8 cellular contexts compared by ENCODE assay signal in the genomic region with DNA sequence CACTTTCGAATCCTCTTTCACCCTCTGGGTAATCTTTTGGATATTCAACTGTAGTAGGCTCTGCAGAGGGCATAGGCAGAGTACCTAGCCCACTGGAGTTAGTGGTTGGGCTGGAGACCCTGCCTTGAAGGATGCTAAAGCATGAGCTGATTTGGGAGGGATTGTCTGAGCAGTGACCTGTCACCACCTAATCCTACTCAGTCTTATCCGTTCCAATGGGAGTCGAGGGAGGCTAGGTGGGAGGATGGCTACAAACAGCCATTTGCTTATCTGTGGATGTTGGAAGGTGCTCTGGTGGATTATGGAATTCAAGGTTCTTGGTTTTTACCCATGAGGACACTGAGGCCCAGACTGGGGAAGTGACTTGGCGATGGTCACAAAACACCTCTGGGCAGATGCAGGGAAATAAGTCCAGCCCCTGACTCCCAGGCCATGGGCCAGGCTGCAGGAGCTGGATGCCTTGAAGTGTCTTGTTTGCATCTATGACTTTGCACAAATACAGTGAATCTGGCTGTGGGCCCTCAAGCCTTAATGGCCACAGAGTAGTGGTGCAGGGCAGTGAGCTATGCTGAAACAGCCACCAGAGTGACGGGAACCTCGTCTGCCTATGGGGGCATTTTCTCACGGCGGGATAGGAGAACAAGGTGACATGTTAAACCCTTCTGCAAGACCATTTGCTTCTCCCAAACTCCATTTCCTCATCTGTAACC. TPM values are rescaled to one million over a fixed set of nuclear protein-coding genes. Genes with fewer than 3 reads are reported as not detected.
DNase-seq lines count a peak whose midpoint lies in the region; ATAC-seq, FAIRE-seq and TF ChIP-seq lines count a peak whose summit lies in the region.

No MANE protein-coding gene starts in this region.

- no peaks in the 10 kb centered on the region for H3F3A ChIP-seq in PC-3 (ENCODE audit: low read length, unreplicated experiment)

- no peak overlapping the region for H2BK120ac ChIP-seq in H1 (replicated peaks; ENCODE audit: low read depth, low read length)

- no peak for TF ChIP-seq RAD21 in H1 (IDR thresholded peaks at IDR 0.05 in 1 of 2, conservative IDR thresholded peaks at IDR 0.05 in 1 of 2; ENCODE audit: low read depth in 2 of 2, low read length in 2 of 2)

- no peaks in the 10 kb centered on the region for H3K9me3 Mint-ChIP-seq in Caco-2 (ENCODE audit: unreplicated experiment)

- H3K9me2 ChIP-seq in PC-3 (replicated peaks; ENCODE audit: low read length) = no peaks in the 10 kb centered on the region

- no peak for FAIRE-seq in H1 (lab: Jason Lieb, UNC)
- no peak for FAIRE-seq in pancreas (lab: Jason Lieb, UNC)

- no peaks in the 10 kb centered on the region for H4K20me1 ChIP-seq in PC-3 (ENCODE audit: low read length)
- H4K20me1 ChIP-seq in H1 (replicated peaks in 1 of 2; ENCODE audit: control insufficient read depth in 1 of 2, insufficient read depth in 2 of 2, low read length in 2 of 2) = peaks cover 15 to 19% of the 10 kb centered on the region in 2 experiments

- H3K9me3 ChIP-seq in Caco-2 (no peaks in the 10 kb centered on the region), PC-3 (ENCODE audit: low read length) (no peaks in the 10 kb centered on the region), H1 (ENCODE audit: insufficient read depth in 2 of 2, low read depth in 1 of 2, low read length in 1 of 2) (no peaks in the 10 kb centered on the region), pancreas (no peaks in the 10 kb centered on the region)

- POLR2A ChIA-PET in Caco-2 (lab: Charles Lee) = interaction anchor here (1.4 to 1.8 kb wide), 2 partner anchors 22 to 214 kb away, joined by 6 to 7 read pairs; partner anchors contain the start of gene DDX55
- POLR2A ChIA-PET in PC-3 (lab: Charles Lee; ENCODE audit: unreplicated experiment) = no interaction called here
- POLR2A ChIA-PET in H1 (lab: Charles Lee; ENCODE audit: partially characterized antibody) = interaction anchor here (0.6 to 6.2 kb wide), 6 partner anchors 24 to 196 kb away, joined by 3 to 69 read pairs (median 4); partner anchors contain the start of genes MPHOSPH9, SBNO1 and TMED2

- H3K27ac ChIP-seq in PC-3 (ENCODE audit: low read length) (peak overlapping the region; percentile 41; the same call in 1 of the 2 replicates), H1 (ENCODE audit: low read depth, low read length) (no peak overlapping the region), pancreas (peak overlapping the region; percentile 59 to 89 (median 80))

- no peak overlapping the region for H4K5ac ChIP-seq in H1 (ENCODE audit: insufficient read length, low read depth, low read length)

- in situ Hi-C loops in GM13977 (cut with MboI; ENCODE audit: low pct_unique_long_range_greater_than_20kb, low sequenced_read_pairs, unreplicated experiment) = no loop called here

- H3K9ac ChIP-seq in PC-3 (ENCODE audit: low read length) = 0 out of 2 replicates have a peak overlapping the region, but pooled peaks have one; percentile 34
- H3K9ac ChIP-seq in H1 (replicated peaks in 1 of 4; ENCODE audit: extremely low read depth in 1 of 4, low read depth in 3 of 4, low read length in 3 of 4) = no peak overlapping the region

- H3K79me2 ChIP-seq in PC-3 (ENCODE audit: low read length) (peaks cover 73% of the 10 kb centered on the region), H1 (ENCODE audit: control insufficient read depth in 1 of 2, insufficient read depth in 2 of 2, low read length in 2 of 2) (no peaks in the 10 kb centered on the region; a peak in 1 of 4 replicates)

- H3K27me3 Mint-ChIP-seq in Caco-2 (ENCODE audit: insufficient read depth, unreplicated experiment) = no peaks in the 10 kb centered on the region

- peaks cover 52% of the 10 kb centered on the region for H3K36me3 Mint-ChIP-seq in Caco-2 (ENCODE audit: insufficient read depth, unreplicated experiment)

- no peak overlapping the region for H3K23ac ChIP-seq in H1 (ENCODE audit: insufficient read length)

- no peak overlapping the region for H4K91ac ChIP-seq in H1 (replicated peaks; ENCODE audit: insufficient read length, low read length)

- H3K27ac Mint-ChIP-seq in Caco-2 (ENCODE audit: unreplicated experiment) = peak overlapping the region; percentile 66

- no peak overlapping the region for H2AK5ac ChIP-seq in H1 (ENCODE audit: low read depth, low read length)

- H3K4me1 Mint-ChIP-seq in Caco-2 (ENCODE audit: low read depth, unreplicated experiment) = peaks cover 21% of the 10 kb centered on the region

- H4K8ac ChIP-seq in H1 (ENCODE audit: extremely low read depth, insufficient read depth, low read length) = no peak overlapping the region

- H3K4me2 ChIP-seq in PC-3 (ENCODE audit: low read length) (peak overlapping the region; percentile 96), H1 (ENCODE audit: insufficient read depth in 1 of 2, low read depth in 2 of 2, low read length in 2 of 2) (peak overlapping the region; percentile 74 to 89)

- CTCF ChIA-PET in Caco-2 (lab: Charles Lee) = no interaction called here
- CTCF ChIA-PET in PC-3 (lab: Charles Lee) = no interaction called here
- CTCF ChIA-PET in H1 (lab: Charles Lee; ENCODE audit: partially characterized antibody) = interaction anchor here (1.6 kb wide), 1 partner anchor 22 kb away, joined by 5 read pairs; no protein-coding TSS in a partner anchor

- peak overlapping the region; percentile 88 for H3K4me3 ChIP-seq in Caco-2 (ENCODE audit: low read depth, low read length)
- H3K4me3 ChIP-seq in PC-3 (ENCODE audit: low read length) = peak overlapping the region; percentile 83
- H3K4me3 ChIP-seq in H1 (ENCODE audit: extremely low read depth in 1 of 4, insufficient read depth in 2 of 4, low read depth in 3 of 4, low read length in 4 of 4) = peak overlapping the region; percentile 27 to 67 (median 38); a peak in 5 of 8 replicates
- H3K4me3 ChIP-seq in pancreas = peak overlapping the region in 2 of 4 donors; percentile 61 to 68

- TF ChIP-seq EP300 in H1 (IDR thresholded peaks at IDR 0.05; ENCODE audit: borderline replicate concordance in 1 of 2, low read depth in 2 of 2, low read length in 2 of 2) = no peak

- H3K4me3 Mint-ChIP-seq in Caco-2 (ENCODE audit: unreplicated experiment) = peak overlapping the region; percentile 75

- H3K36me3 ChIP-seq in Caco-2 (ENCODE audit: control insufficient read depth, insufficient read depth, low read length) = peaks cover 2% of the 10 kb centered on the region; the same call in 1 of the 2 replicates
- peaks cover 20% of the 10 kb centered on the region; the same call in 1 of the 2 replicates for H3K36me3 ChIP-seq in PC-3 (ENCODE audit: low read depth, low read length)
- peaks cover 0 to 12% (median 4%) of the 10 kb centered on the region in 4 experiments; a peak in 4 of 8 replicates for H3K36me3 ChIP-seq in H1 (ENCODE audit: control insufficient read depth in 2 of 4, insufficient read depth in 4 of 4, low read length in 3 of 4)
- H3K36me3 ChIP-seq in pancreas = peaks cover 0 to 2% (median 0%) of the 10 kb centered on the region in 3 donors

- peaks cover 4% of the 10 kb centered on the region; the same call in 1 of the 2 replicates for H3K4me1 ChIP-seq in Caco-2
- peaks cover 27% of the 10 kb centered on the region for H3K4me1 ChIP-seq in PC-3 (ENCODE audit: insufficient read depth, low read length)
- peaks cover 0 to 8% (median 4%) of the 10 kb centered on the region in 4 experiments; a peak in 4 of 7 replicates for H3K4me1 ChIP-seq in H1 (replicated peaks in 1 of 4; ENCODE audit: control insufficient read depth in 3 of 4, insufficient read depth in 4 of 4, low read length in 3 of 4)
- peaks cover 0 to 20% (median 8%) of the 10 kb centered on the region in 3 donors for H3K4me1 ChIP-seq in pancreas

- no peak overlapping the region for H2BK15ac ChIP-seq in H1 (ENCODE audit: low read length)

- no peak overlapping the region for H2BK12ac ChIP-seq in H1 (ENCODE audit: low read depth, low read length)

- no peak overlapping the region for H3K18ac ChIP-seq in H1 (ENCODE audit: extremely low read depth, low read length)

- DNase-seq in Caco-2 = no peak
- no peak for DNase-seq in PC-3
- DNase-seq in H1 (ENCODE audit: low read depth in 1 of 2, low spot score in 2 of 2) = no peak
- DNase-seq in pancreas = no peak
- DNase-seq in GM13977 (ENCODE audit: low spot score) = no peak
- DNase-seq in hippocampal formation (lab: John Stamatoyannopoulos, UW) = no peak
- DNase-seq in head of caudate nucleus = no peak
- no peak for DNase-seq in posterior vena cava (ENCODE audit: low spot score)

- H2BK20ac ChIP-seq in H1 (ENCODE audit: low read length) = no peak overlapping the region

- H3K27me3 ChIP-seq in Caco-2 (replicated peaks; ENCODE audit: control insufficient read depth, insufficient read depth, low read length) (no peaks in the 10 kb centered on the region), PC-3 (ENCODE audit: low read length) (no peaks in the 10 kb centered on the region), H1 (replicated peaks in 1 of 4; ENCODE audit: control insufficient read depth in 3 of 4, extremely low read depth in 1 of 4, insufficient read depth in 3 of 4, low read length in 3 of 4) (peaks cover 1 to 33% (median 28%) of the 10 kb centered on the region in 4 experiments), pancreas (no peaks in the 10 kb centered on the region)

- TSS peak; percentile 5 for BruUV-seq in Caco-2 (replicated peaks; lab: Mats Ljungman, UMichigan)
- no TSS peak for BruUV-seq in PC-3 (replicated peaks; lab: Mats Ljungman, UMichigan)

- H3K14ac ChIP-seq in H1 (ENCODE audit: insufficient read length) = no peak overlapping the region

- peaks cover 14% of the 10 kb centered on the region for H3K23me2 ChIP-seq in H1 (ENCODE audit: low read depth, low read length)

- H2BK5ac ChIP-seq in H1 (ENCODE audit: low read depth, low read length) = no peak overlapping the region

- TF ChIP-seq POLR2A in H1 (IDR thresholded peaks at IDR 0.05; ENCODE audit: control extremely low read depth in 1 of 2, low read depth in 2 of 2, low read length in 2 of 2) = no peak

- peak overlapping the region; percentile 90; the same call in 1 of the 2 replicates for H2AFZ ChIP-seq in PC-3 (ENCODE audit: low read length)
- H2AFZ ChIP-seq in H1 (ENCODE audit: low read length) = no peak overlapping the region

- no peak for ATAC-seq in PC-3
- ATAC-seq in pancreas = no peak

- H3K4ac ChIP-seq in H1 (replicated peaks; ENCODE audit: insufficient read length, low read depth, low read length) = no peak overlapping the region

- intact Hi-C loops in Caco-2 (cut with micrococcal nuclease; ENCODE audit: unreplicated experiment) (loop anchor here (1.0 kb wide), 1 partner anchor 23 kb away; the partner anchor contains the start of gene SBNO1), PC-3 (cut with micrococcal nuclease) (no loop called here), pancreas (cut with DNase I) (no loop called here), head of caudate nucleus (cut with DNase I) (loop anchor here (2.0 to 5.0 kb wide), 2 partner anchors 23 to 195 kb away; partner anchors contain the start of genes SBNO1 and TMED2), posterior vena cava (cut with DNase I) (loop anchor here in 1 of 2 donors (10.0 kb wide), 1 partner anchor 47 kb away; the partner anchor contains the start of gene RILPL2)

- no peaks in the 10 kb centered on the region for H3K79me1 ChIP-seq in H1 (ENCODE audit: low read depth, low read length)

- TF ChIP-seq CTCF in Caco-2 (IDR thresholded peaks at IDR 0.05; ENCODE audit: insufficient read depth in 1 of 2, low read depth in 1 of 2, low read length in 1 of 2, severe bottlenecking in 1 of 2, unreplicated experiment in 1 of 2) (no peak), PC-3 (conservative IDR thresholded peaks at IDR 0.05; ENCODE audit: low read depth, low read length) (no peak), H1 (IDR thresholded peaks at IDR 0.05; ENCODE audit: control extremely low read depth in 1 of 3, insufficient read depth in 1 of 3, low read depth in 1 of 3, low read length in 3 of 3) (no peak), pancreas (IDR thresholded peaks at IDR 0.05) (no peak), GM13977 (IDR thresholded peaks at IDR 0.05; ENCODE audit: extremely low read depth, insufficient read depth, missing control alignments) (no peak)

- H3K56ac ChIP-seq in H1 (replicated peaks; ENCODE audit: insufficient read length, low read depth, low read length) = no peak overlapping the region

- 86% methylated on average over 8 of the region's 8 CpGs; no CpG with 5 or more reads in 1 of the 2 experiments for WGBS in H1 (ENCODE audit: extremely low coverage in 1 of 2, insufficient coverage in 1 of 2, insufficient read length in 1 of 2, insufficient replicate concordance in 2 of 2, low coverage in 1 of 2, low lambda C conversion rate in 2 of 2, missing lambda C conversion rate in 1 of 2), 2 experiments
- WGBS in pancreas, 2 donors = 63 to 67% methylated on average over 8 of the region's 8 CpGs

RNA-seq across cellular contexts. Expression of gene KMT5A, which starts 3.7 kb away (rescaled TPM):
- 64.6 and 79.2 TPM in 2 replicates for total RNA-seq in Caco-2 (2022)
- 59.3 and 73.5 TPM in 2 replicates for total RNA-seq in PC-3 (2014; rRNA removed)
- 14.7 and 17.2 TPM in 2 replicates for total RNA-seq in H1 (2021; fragmentation: NEBNext Ultra II Directional; extraction: Animal tissue kit (Norgen Biotek cat#: 25700))
- 7.0 and 8.1 TPM in 2 replicates for polyA plus RNA-seq in H1 (2011; rRNA removed)
- polyA plus RNA-seq in H1 (2011; cell fraction: cytosol; rRNA removed) = 10.3 TPM
- polyA plus RNA-seq in H1 (2011; cell fraction: nucleus; rRNA removed) = 18.0 TPM
- 12.3 to 22.0 TPM (median 13.9 TPM) in 4 replicates for polyA plus RNA-seq in H1 (2012, experiment 1 of 2)
- polyA plus RNA-seq in H1 (2012, experiment 2 of 2) = 7.3 TPM
- 20.8 TPM for polyA plus RNA-seq in H1 (2013, experiment 1 of 2)
- 17.9 TPM for polyA plus RNA-seq in H1 (2013, experiment 2 of 2)
- 5.5 and 7.7 TPM in 2 replicates for polyA minus RNA-seq in H1 (2011; rRNA and poly(A)+ RNA removed)
- polyA minus RNA-seq in H1 (2011; cell fraction: cytosol; rRNA and poly(A)+ RNA removed) = 5.6 TPM
- 14.2 TPM for polyA minus RNA-seq in H1 (2011; cell fraction: nucleus; rRNA and poly(A)+ RNA removed)
- total RNA-seq in pancreas = 10 to 100 TPM; 13.7 to 27.9 (median 18.8) TPM
- 10 to 100 TPM; 34.8 to 41.9 TPM for polyA plus RNA-seq in pancreas
- 10 to 100 TPM; 52.2 to 56.1 TPM for total RNA-seq in posterior vena cava

RNA-seq across cellular contexts. Expression of gene SBNO1, which starts 23.0 kb away (rescaled TPM):
- total RNA-seq in Caco-2 (2022) (53.8 and 54.9 TPM in 2 replicates), PC-3 (2014; rRNA removed) (23.3 and 25.3 TPM in 2 replicates), pancreas (10 to 100 TPM in 3 of 6 donors, 1 to 10 TPM in 3; 7.9 to 16.3 (median 10.5) TPM), posterior vena cava (10 to 100 TPM; 26.1 to 31.2 TPM)
- 53.6 and 57.7 TPM in 2 replicates for total RNA-seq in H1 (2021; fragmentation: NEBNext Ultra II Directional; extraction: Animal tissue kit (Norgen Biotek cat#: 25700))
- polyA plus RNA-seq in H1 (2011; rRNA removed) (4.3 and 6.7 TPM in 2 replicates), pancreas (1 to 10 TPM; 2.6 to 4.2 TPM)
- 7.8 TPM for polyA plus RNA-seq in H1 (2011; cell fraction: cytosol; rRNA removed)
- polyA plus RNA-seq in H1 (2011; cell fraction: nucleus; rRNA removed) = 4.8 TPM
- polyA plus RNA-seq in H1 (2012, experiment 1 of 2) = 13.3 to 25.8 TPM (median 16.9 TPM) in 4 replicates
- 0.97 TPM for polyA plus RNA-seq in H1 (2012, experiment 2 of 2)
- polyA plus RNA-seq in H1 (2013, experiment 1 of 2) = 25.0 TPM
- polyA plus RNA-seq in H1 (2013, experiment 2 of 2) = 25.7 TPM
- 31.3 and 36.2 TPM in 2 replicates for polyA minus RNA-seq in H1 (2011; rRNA and poly(A)+ RNA removed)
- 21.4 TPM for polyA minus RNA-seq in H1 (2011; cell fraction: cytosol; rRNA and poly(A)+ RNA removed)
- 19.7 TPM for polyA minus RNA-seq in H1 (2011; cell fraction: nucleus; rRNA and poly(A)+ RNA removed)

RNA-seq across cellular contexts. Expression of gene RILPL2, which starts 48.8 kb away (rescaled TPM):
- total RNA-seq in Caco-2 (2022) = 3.1 and 3.2 TPM in 2 replicates
- total RNA-seq in PC-3 (2014; rRNA removed) = 2.2 and 3.2 TPM in 2 replicates
- total RNA-seq in H1 (2021; fragmentation: NEBNext Ultra II Directional; extraction: Animal tissue kit (Norgen Biotek cat#: 25700)) = 1.1 and 1.4 TPM in 2 replicates
- 0.77 and 0.91 TPM in 2 replicates for polyA plus RNA-seq in H1 (2011; rRNA removed)
- 1.2 TPM for polyA plus RNA-seq in H1 (2011; cell fraction: cytosol; rRNA removed)
- polyA plus RNA-seq in H1 (2011; cell fraction: nucleus; rRNA removed) = 0.58 TPM
- polyA plus RNA-seq in H1 (2012, experiment 1 of 2) = 1.8 to 2.2 TPM (median 1.9 TPM) in 4 replicates
- 0.93 TPM for polyA plus RNA-seq in H1 (2012, experiment 2 of 2)
- polyA plus RNA-seq in H1 (2013, experiment 1 of 2) = 1.2 TPM
- 1.3 TPM for polyA plus RNA-seq in H1 (2013, experiment 2 of 2)
- polyA minus RNA-seq in H1 (2011; rRNA and poly(A)+ RNA removed) = 0.35 and 0.59 TPM in 2 replicates
- polyA minus RNA-seq in H1 (2011; cell fraction: cytosol; rRNA and poly(A)+ RNA removed) = 0.59 TPM
- polyA minus RNA-seq in H1 (2011; cell fraction: nucleus; rRNA and poly(A)+ RNA removed) = 0.20 TPM
- 1 to 10 TPM in 4 of 6 donors, under 1 TPM in 2; 0.83 to 1.9 (median 1.1) TPM for total RNA-seq in pancreas
- polyA plus RNA-seq in pancreas = 1 to 10 TPM; 1.7 to 2.1 TPM
- total RNA-seq in posterior vena cava = 1 to 10 TPM; 4.8 to 5.3 TPM

Comparison
In these comparisons a context has a peak if more than half of its experiments do, and no peak if none do; other contexts are left out.
1. intact Hi-C loops: an anchor here in Caco-2 (1.0 kb wide) and head of caudate nucleus (2.0 to 5.0 kb wide); none called in PC-3 and pancreas.